17 cellular contexts compared by ENCODE assay signal in genomic region chr1:56377407-56377806, GRCh38.
DNase-seq lines count a peak whose midpoint lies in the region; ATAC-seq and TF ChIP-seq lines count a peak whose summit lies in the region.
"Had no signal": no experiment of that assay in that cellular context is flagged by ENCODE, and none has a peak within 500 bp of the region (broad histone marks: within the 10 kb centered on the region; RNA-seq: fewer than 3 reads in every experiment).

No MANE protein-coding gene starts in this region.

- no peak for TF ChIP-seq POLR2A in adrenal gland (IDR thresholded peaks at IDR 0.05)

- no peak for ATAC-seq in HG03432 (IDR thresholded peaks at IDR 0.05; ENCODE audit: unreplicated experiment)
- ATAC-seq: CD8-positive, alpha-beta T cell had no signal

- no peaks in the 10 kb centered on the region for H3K79me2 ChIP-seq in SK-N-SH (ENCODE audit: insufficient read depth)

- no peak overlapping the region for H2AFZ ChIP-seq in SK-N-SH (ENCODE audit: low read depth)

- 72% methylated on average over 2 of the region's 2 CpGs for WGBS in SK-N-SH (ENCODE audit: low lambda C conversion rate)
- WGBS in adrenal gland, 4 donors = 67 to 89% (median 79%) methylated on average over 2 of the region's 2 CpGs

- H3K9ac ChIP-seq in SK-N-SH = no peak overlapping the region
- H3K9ac ChIP-seq in iPS-20b (ENCODE audit: low read depth, low read length) = 0 out of 2 replicates have a peak overlapping the region, but pooled peaks have one; percentile 35
- no peak overlapping the region for H3K9ac ChIP-seq in stomach smooth muscle (ENCODE audit: low read length in 2 of 2)

- H3K9me3 Mint-ChIP-seq in brain = peaks cover 0 to 2% (median 0%) of the 10 kb centered on the region in 5 experiments
- H3K9me3 Mint-ChIP-seq: CD8-positive, alpha-beta T cell; HFFc6 had no signal

- H3K4me2 ChIP-seq in SK-N-SH = no peak overlapping the region

- in situ Hi-C loops in G401 (cut with HindIII; ENCODE audit: low sequenced_read_pairs) = no loop called here

- no peaks in the 10 kb centered on the region for H4K20me1 ChIP-seq in SK-N-SH (ENCODE audit: insufficient read depth)

- H3K36me3 Mint-ChIP-seq in brain = no peaks in the 10 kb centered on the region
- H3K36me3 Mint-ChIP-seq: CD8-positive, alpha-beta T cell had no signal

- H3K27ac Mint-ChIP-seq in brain = peak overlapping the region in 4 of 5 experiments; percentile 27 to 40 (median 32)
- H3K27ac Mint-ChIP-seq: CD8-positive, alpha-beta T cell; HFFc6 had no signal

- DNase-seq in SK-N-SH (no peak), KG1 (lab: John Stamatoyannopoulos, UW) (no peak), adrenal gland (no peak), G401 (ENCODE audit: low spot score) (no peak)
- DNase-seq: CD8-positive, alpha-beta T cell; GF-D8; HFFc6; KBM-7; NCI-H1105; NCI-H187; Peyer's patch; SIG-M5 had no signal

- H3K9me3 ChIP-seq in SK-N-SH = no peaks in the 10 kb centered on the region
- no peaks in the 10 kb centered on the region for H3K9me3 ChIP-seq in iPS-20b (ENCODE audit: insufficient read depth, low read depth, low read length)
- H3K9me3 ChIP-seq in stomach smooth muscle (ENCODE audit: control insufficient read depth in 2 of 2, low read length in 2 of 2) = no peaks in the 10 kb centered on the region
- H3K9me3 ChIP-seq in adrenal gland (replicated peaks in 1 of 3) = no peaks in the 10 kb centered on the region
- H3K9me3 ChIP-seq: Peyer's patch had no signal

- intact Hi-C loops in adrenal gland (cut with DNase I) = no loop called here

- H3K27me3 ChIP-seq in SK-N-SH (ENCODE audit: insufficient read depth) (no peaks in the 10 kb centered on the region), iPS-20b (ENCODE audit: insufficient read depth, low read length) (no peaks in the 10 kb centered on the region), stomach smooth muscle (ENCODE audit: control insufficient read depth in 1 of 2, insufficient read depth in 2 of 2, low read length in 2 of 2) (no peaks in the 10 kb centered on the region), adrenal gland (no peaks in the 10 kb centered on the region)
- H3K27me3 ChIP-seq: Peyer's patch had no signal

- no peaks in the 10 kb centered on the region for H3K36me3 ChIP-seq in SK-N-SH (replicated peaks in 1 of 2; ENCODE audit: control insufficient read depth in 1 of 2, insufficient read depth in 2 of 2, low read length in 1 of 2)
- no peaks in the 10 kb centered on the region for H3K36me3 ChIP-seq in iPS-20b (ENCODE audit: insufficient read depth, low read depth, low read length)
- H3K36me3 ChIP-seq in stomach smooth muscle (ENCODE audit: control insufficient read depth in 2 of 2, insufficient read depth in 2 of 2, low read length in 2 of 2) = no peaks in the 10 kb centered on the region
- no peaks in the 10 kb centered on the region for H3K36me3 ChIP-seq in adrenal gland (replicated peaks in 1 of 2)
- H3K36me3 ChIP-seq: Peyer's patch had no signal

- H3K4me3 ChIP-seq in SK-N-SH (ENCODE audit: low read depth in 2 of 2, low read length in 1 of 2) = no peak overlapping the region
- H3K4me3 ChIP-seq in iPS-20b (ENCODE audit: low read length) = no peak overlapping the region
- no peak overlapping the region for H3K4me3 ChIP-seq in stomach smooth muscle (ENCODE audit: low read length in 2 of 2)
- H3K4me3 ChIP-seq in adrenal gland = no peak overlapping the region
- H3K4me3 ChIP-seq: Peyer's patch had no signal

- CTCF ChIA-PET in SK-N-SH (lab: Yijun Ruan, JAX) = interaction anchor here (0.9 kb wide), 1 partner anchor 14 kb away, joined by 3 read pairs; no protein-coding TSS in a partner anchor

- H3K27me3 Mint-ChIP-seq in brain = peaks cover under 1% of the 10 kb centered on the region

- no peak; the same call in 1 of the 2 replicates for TF ChIP-seq RAD21 in SK-N-SH (IDR thresholded peaks at IDR 0.05; ENCODE audit: low read length)

- POLR2A ChIA-PET in SK-N-SH (lab: Yijun Ruan, JAX) = no interaction called here

- no peak for TF ChIP-seq CTCF in SK-N-SH (IDR thresholded peaks at IDR 0.05)
- no peak for TF ChIP-seq CTCF in brain (conservative IDR thresholded peaks at IDR 0.05)
- no peak for TF ChIP-seq CTCF in adrenal gland (IDR thresholded peaks at IDR 0.05)

- no peaks in the 10 kb centered on the region for H3K9me2 ChIP-seq in SK-N-SH

- H3K27ac ChIP-seq in SK-N-SH (ENCODE audit: low read depth in 2 of 2, low read length in 1 of 2) (peak overlapping the region in 1 of 2 experiments; percentile 100; a peak in 2 of 4 replicates), iPS-20b (ENCODE audit: low read length) (no peak overlapping the region), stomach smooth muscle (ENCODE audit: low read length) (peak overlapping the region; percentile 37), adrenal gland (no peak overlapping the region)
- H3K27ac ChIP-seq: HL-60, Peyer's patch had no signal

- H3F3A ChIP-seq in SK-N-SH (replicated peaks; ENCODE audit: insufficient read depth) = peaks cover 13% of the 10 kb centered on the region

- H3K4me1 ChIP-seq in SK-N-SH (ENCODE audit: control insufficient read depth in 1 of 2, insufficient read depth in 2 of 2, low read depth in 1 of 2, low read length in 1 of 2) (peaks cover 7 to 80% of the 10 kb centered on the region in 2 experiments; a peak in 2 of 4 replicates), iPS-20b (ENCODE audit: insufficient read depth, low read length) (peaks cover 38% of the 10 kb centered on the region), stomach smooth muscle (ENCODE audit: control insufficient read depth, insufficient read depth, low read length) (peaks cover 59% of the 10 kb centered on the region), adrenal gland (replicated peaks in 1 of 2) (peaks cover 0 to 16% of the 10 kb centered on the region in 2 donors)

- H3K4me1 Mint-ChIP-seq in brain = peaks cover 7% of the 10 kb centered on the region

- no peak for TF ChIP-seq EP300 in SK-N-SH (IDR thresholded peaks at IDR 0.05; ENCODE audit: borderline replicate concordance in 1 of 2, low read depth in 1 of 2, low read length in 1 of 2)

- no peak overlapping the region for H3K4me3 Mint-ChIP-seq in brain
- H3K4me3 Mint-ChIP-seq: CD8-positive, alpha-beta T cell; HFFc6 had no signal

TF ChIP-seq in SK-N-SH, 30 proteins besides CTCF, POLR2A, EP300 and RAD21:
- no peak for TF ChIP-seq FOXJ3 (CRISPR knock-in tag; IDR thresholded peaks at IDR 0.05)
- peak; percentile 35; the same call in 1 of the 2 replicates for TF ChIP-seq TCF12 (IDR thresholded peaks at IDR 0.05)
- no peak for TF ChIP-seq GABPA (IDR thresholded peaks at IDR 0.05; ENCODE audit: low read depth)
- no peak for TF ChIP-seq FOXM1 (IDR thresholded peaks at IDR 0.05; ENCODE audit: low read depth)
- TF ChIP-seq GATA2 (CRISPR knock-in tag; IDR thresholded peaks at IDR 0.05) = no peak
